8 cellular contexts compared by ENCODE assay signal in the genomic region with DNA sequence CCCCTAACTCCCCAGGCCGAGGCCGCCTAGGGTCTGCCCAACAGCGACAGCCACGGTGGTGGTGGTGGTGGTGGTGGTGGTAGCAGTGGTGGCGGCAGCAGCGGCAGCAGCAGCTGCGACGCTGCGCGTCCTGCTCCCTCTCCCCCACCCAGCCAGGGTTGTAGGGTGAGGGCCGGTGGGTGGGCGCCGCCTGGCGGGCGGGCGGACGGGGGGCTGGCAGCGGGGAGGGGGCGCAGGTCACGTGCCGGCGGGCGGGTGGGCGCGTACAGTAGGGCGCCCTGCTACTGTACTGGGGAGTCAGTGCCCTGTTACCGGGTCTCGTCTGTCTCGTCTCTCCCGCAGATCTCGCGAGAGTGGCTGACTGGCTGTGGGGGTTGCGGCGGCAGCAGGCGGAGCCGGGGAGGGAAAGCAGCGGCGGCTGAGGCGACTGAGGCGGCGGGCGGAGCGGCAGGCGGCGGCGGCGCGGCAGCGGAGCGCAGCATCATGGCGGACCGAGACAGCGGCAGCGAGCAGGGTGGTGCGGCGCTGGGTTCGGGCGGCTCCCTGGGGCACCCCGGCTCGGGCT. TPM values are rescaled to one million over a fixed set of nuclear protein-coding genes. Genes with fewer than 3 reads are reported as not detected.
DNase-seq lines count a peak whose midpoint lies in the region; ATAC-seq and TF ChIP-seq lines count a peak whose summit lies in the region.

PURA (plus strand) TSS at position 411 of the 565 bp plus-strand sequence; CDS start at position 484, 73 bp downstream.

- peaks cover 79% of the 10 kb centered on the region for H3K4me1 ChIP-seq in CD4-positive, alpha-beta memory T cell (ENCODE audit: insufficient read depth, low read length)
- peaks cover 57% of the 10 kb centered on the region for H3K4me1 ChIP-seq in lower lobe of right lung

- no peaks in the 10 kb centered on the region for H3K27me3 Mint-ChIP-seq in CD4-positive, alpha-beta memory T cell

- intact Hi-C loops in CD4-positive, alpha-beta memory T cell (cut with micrococcal nuclease): loop anchor here (1.0 to 10.0 kb wide), 7 partner anchors 31 to 1779 kb away; partner anchors contain the start of genes ANKHD1, APBB3, CDC25C and CYSTM1
- intact Hi-C loops in dorsolateral prefrontal cortex (cut with DNase I) (loop anchor here in 1 of 2 donors (5.0 kb wide), 1 partner anchor 39 kb away; no protein-coding TSS in a partner anchor), lower lobe of right lung (cut with DNase I) (no loop called here)

- H3K9me3 ChIP-seq in CD4-positive, alpha-beta memory T cell (ENCODE audit: control insufficient read depth in 1 of 2, low read length in 2 of 2): no peaks in the 10 kb centered on the region
- H3K9me3 ChIP-seq in lower lobe of right lung: no peaks in the 10 kb centered on the region

- CTCF ChIA-PET in CD4-positive, alpha-beta memory T cell (lab: Charles Lee; ENCODE audit: partially characterized antibody): interaction anchor here (1.7 to 12.7 kb wide), 3 partner anchors 8 to 30 kb away, joined by 6 to 148 read pairs (median 8); no protein-coding TSS in a partner anchor

- no peaks in the 10 kb centered on the region for H3K27me3 ChIP-seq in CD4-positive, alpha-beta memory T cell (ENCODE audit: insufficient read depth, low read length)
- H3K27me3 ChIP-seq in dorsolateral prefrontal cortex (no peaks in the 10 kb centered on the region), lower lobe of right lung (ENCODE audit: low read depth) (no peaks in the 10 kb centered on the region)

- peak within 1 kb of the TSS; percentile 94 to 100 (median 96) for H3K4me3 Mint-ChIP-seq in CD4-positive, alpha-beta memory T cell

- DNase-seq in CD4-positive, alpha-beta memory T cell: peak; percentile 97 to 98 (median 98)
- DNase-seq in NCI-H82 (lab: John Stamatoyannopoulos, UW) (peak; percentile 97), dorsolateral prefrontal cortex (peak; percentile 66 to 92 (median 88)), lower lobe of right lung (peak; percentile 96)
- peak; percentile 94 to 95 for DNase-seq in activated CD4-positive, alpha-beta T cell treated with anti-CD3 and anti-CD28 coated beads, Interleukin-2, amount 50 U/mL, for 48 hours
- DNase-seq in stimulated activated CD4-positive, alpha-beta T cell treated with anti-CD3 and anti-CD28 coated beads, TNF-alpha, amount 100 ng/mL, for 1 hour (ENCODE audit: low read depth in 3 of 3, low spot score in 1 of 3): peak; percentile 88 to 95 (median 95)

- peaks cover 43 to 81% (median 67%) of the 10 kb centered on the region in 4 donors for H3K4me1 Mint-ChIP-seq in CD4-positive, alpha-beta memory T cell

- peaks cover 0 to 6% of the 10 kb centered on the region in 2 donors for H3K36me3 Mint-ChIP-seq in CD4-positive, alpha-beta memory T cell

- POLR2A ChIA-PET in CD4-positive, alpha-beta memory T cell (lab: Charles Lee; ENCODE audit: partially characterized antibody): interaction anchor here (0.6 to 4.0 kb wide), 11 partner anchors 7 to 1570 kb away, joined by 3 to 33 read pairs (median 4); partner anchors contain the start of genes ANKHD1, IK and NDUFA2

- H3K4me3 ChIP-seq in CD4-positive, alpha-beta memory T cell (ENCODE audit: low read length in 2 of 2): peak within 1 kb of the TSS; percentile 76 to 88
- H3K4me3 ChIP-seq in dorsolateral prefrontal cortex (peak within 1 kb of the TSS; percentile 54 to 89 (median 75)), lower lobe of right lung (peak within 1 kb of the TSS; percentile 74)

- no peaks in the 10 kb centered on the region for H3K36me3 ChIP-seq in CD4-positive, alpha-beta memory T cell (ENCODE audit: insufficient read depth, low read length)
- no peaks in the 10 kb centered on the region for H3K36me3 ChIP-seq in lower lobe of right lung

- peak within 1 kb of the TSS; percentile 80 for H3K27ac ChIP-seq in CD4-positive, alpha-beta memory T cell (ENCODE audit: low read depth, low read length)
- peak within 1 kb of the TSS; percentile 63 to 95 (median 89) for H3K27ac ChIP-seq in dorsolateral prefrontal cortex
- H3K27ac ChIP-seq in lower lobe of right lung: peak within 1 kb of the TSS; percentile 88

- peak; percentile 87 for ATAC-seq in GM19438 (IDR thresholded peaks at IDR 0.05; ENCODE audit: low read depth, unreplicated experiment)
- peak; percentile 83 for ATAC-seq in HG03571 (IDR thresholded peaks at IDR 0.05; ENCODE audit: unreplicated experiment)
- ATAC-seq in lower lobe of right lung: peak; percentile 95 to 97

- peak within 1 kb of the TSS; percentile 93 to 98 (median 97) for H3K27ac Mint-ChIP-seq in CD4-positive, alpha-beta memory T cell

- TF ChIP-seq CTCF in dorsolateral prefrontal cortex (IDR thresholded peaks at IDR 0.05 in 54 of 56, conservative IDR thresholded peaks at IDR 0.05 in 2 of 56; ENCODE audit: low read depth in 1 of 56, partially characterized antibody in 56 of 56) (peak in 51 of 56 donors; percentile 20 to 68 (median 50)), lower lobe of right lung (IDR thresholded peaks at IDR 0.05) (peak; percentile 36)

- no peaks in the 10 kb centered on the region for H3K9me3 Mint-ChIP-seq in CD4-positive, alpha-beta memory T cell

RNA-seq across cellular contexts. Expression of gene PURA, which starts in this region (rescaled TPM):
- total RNA-seq in CD4-positive, alpha-beta memory T cell: 10 to 100 TPM; 31.2 to 36.2 TPM
- polyA plus RNA-seq in CD4-positive, alpha-beta memory T cell: 1 to 10 TPM; 2.5 to 4.7 TPM
- total RNA-seq in dorsolateral prefrontal cortex (100 to 1,000 TPM in 10 of 120 experiments, 10 to 100 TPM in 110; 69.0 to 107 (median 89.1) TPM), lower lobe of right lung (32.4 TPM)

Comparison
In these comparisons a context has a peak if more than half of its experiments do, and no peak if none do; other contexts are left out.
1. Peak in every context shown above with its lines: DNase-seq, ATAC-seq, H3K4me3 ChIP-seq and H3K27ac ChIP-seq.